Comparison of ENCODE assay signal across 24 cellular contexts in the genomic region with DNA sequence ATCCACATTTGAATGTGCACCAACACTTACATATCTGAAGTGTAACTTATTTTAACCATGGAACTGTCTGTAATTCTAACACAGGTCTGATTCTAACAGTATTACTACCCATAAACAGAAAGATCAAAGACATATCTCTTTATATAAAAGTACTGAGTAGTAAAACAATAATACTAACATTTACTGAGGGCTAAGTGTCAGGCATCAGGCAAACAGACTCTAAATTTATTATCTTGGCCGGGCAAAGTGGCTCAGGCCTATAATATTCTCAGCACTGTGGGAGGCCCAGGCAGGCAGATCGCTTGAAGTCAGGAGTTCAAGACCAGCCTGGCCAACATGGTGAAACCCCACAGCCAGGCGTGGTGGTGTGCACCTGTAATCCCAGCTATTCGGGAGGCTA.
"Had no signal": no experiment of that assay in that cellular context is flagged by ENCODE, and none has a peak within 500 bp of the region (broad histone marks: within the 10 kb centered on the region; RNA-seq: fewer than 3 reads in every experiment).

No MANE protein-coding gene starts in this region.

- H3K27ac ChIP-seq: dorsolateral prefrontal cortex, esophagus squamous epithelium, gastroesophageal sphincter, neural progenitor cell, ovary, stomach, thoracic aorta, transverse colon had no signal

- H3K27ac Mint-ChIP-seq: neural progenitor cell, progenitor cell of endocrine pancreas had no signal

- ATAC-seq: gastroesophageal sphincter, left cardiac atrium, left ventricle myocardium superior, right cardiac atrium had no signal

- H3K9me3 Mint-ChIP-seq: naive B cell, neural progenitor cell had no signal

- H3K27me3 Mint-ChIP-seq: naive B cell, progenitor cell of endocrine pancreas had no signal

- DNase-seq: cortex of kidney; dorsolateral prefrontal cortex; effector CD8-positive, alpha-beta T cell; esophagus squamous epithelium; glutamatergic neuron; kidney; left cardiac atrium; left ventricle myocardium superior; mesenchymal stem cell; midbrain; naive B cell; nucleus accumbens; ovary; right cardiac atrium; small intestine; stimulated activated CD4-positive, alpha-beta T cell treated with anti-CD3 and anti-CD28 coated beads, Interleukin-12 subunit alpha, Interleukin-12 subunit beta, amount 100 ng/mL, for 4 hours; stimulated activated naive CD4-positive, alpha-beta T cell; stomach; substantia nigra; transverse colon had no signal

- H3K4me3 Mint-ChIP-seq: naive B cell, neural progenitor cell had no signal
